28 cellular contexts compared by ENCODE assay signal in the genomic region with DNA sequence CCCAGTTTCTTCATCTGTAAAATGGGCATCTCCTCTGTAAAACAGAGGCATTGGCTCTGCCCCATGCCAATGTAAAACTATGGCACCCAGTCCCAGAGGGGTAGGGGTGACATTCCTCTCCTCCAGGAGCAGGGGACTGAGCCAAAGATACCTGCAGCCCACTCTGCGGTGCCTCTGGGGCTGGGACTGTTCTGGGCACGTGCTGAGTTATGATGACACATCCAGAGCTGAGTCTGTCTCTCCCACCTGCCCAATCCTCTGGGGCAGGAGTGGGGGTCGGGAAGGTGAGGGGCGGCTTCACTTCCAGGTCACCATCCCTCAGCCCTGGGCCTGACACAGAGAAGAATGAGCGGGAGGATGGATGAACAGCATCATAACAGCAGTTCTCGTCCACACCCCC.
"Had no signal": no experiment of that assay in that cellular context is flagged by ENCODE, and none has a peak within 500 bp of the region (broad histone marks: within the 10 kb centered on the region; RNA-seq: fewer than 3 reads in every experiment).

No MANE protein-coding gene starts in this region.

- H2AFZ ChIP-seq: neural progenitor cell had no signal

- ATAC-seq: left colon; left lung; lower lobe of right lung; natural killer cell; pancreas; right cardiac atrium; stimulated activated effector memory CD8-positive, alpha-beta T cell treated with anti-CD3 and anti-CD28 coated beads, Interleukin-12 subunit alpha, Interleukin-12 subunit beta, amount 100 ng/mL, for 72 hours; upper lobe of right lung had no signal

- FAIRE-seq: islet of Langerhans, kidney, pancreas, small intestine, urothelium cell line had no signal

- H3K36me3 ChIP-seq: left lung, lower lobe of right lung, neural progenitor cell, pancreas, prostate gland, sigmoid colon, spleen, suprapubic skin, thoracic aorta, tibial artery, upper lobe of right lung had no signal

- H3K4me1 ChIP-seq: left lung, lower lobe of right lung, pancreas, prostate gland, sigmoid colon, suprapubic skin, tibial artery, upper lobe of right lung had no signal

- H3K4me2 ChIP-seq: neural progenitor cell had no signal

- H3K9ac ChIP-seq: neural progenitor cell had no signal

- DNase-seq: hypothalamus; immature natural killer cell; kidney; left colon; left lung; lower lobe of right lung; mammary epithelial cell; mesendoderm; naive B cell; natural killer cell; nephron progenitor cell; pancreas; retina; right cardiac atrium; small intestine; spleen; stimulated activated CD4-positive, alpha-beta T cell treated with anti-CD3 and anti-CD28 coated beads, Interleukin-4, amount 100 ng/mL, for 24 hours; stimulated activated naive CD4-positive, alpha-beta T cell; tibial artery; upper lobe of right lung had no signal

- H3K4me3 ChIP-seq: left lung, lower lobe of right lung, neural progenitor cell, pancreas, prostate gland, sigmoid colon, spleen, suprapubic skin, thoracic aorta, tibial artery, upper lobe of right lung had no signal

- H3K27me3 ChIP-seq: left lung, neural progenitor cell, pancreas, sigmoid colon, spleen, suprapubic skin, upper lobe of right lung had no signal

- H3K27ac ChIP-seq: left lung, lower lobe of right lung, neural progenitor cell, pancreas, prostate gland, sigmoid colon, spleen, suprapubic skin, thoracic aorta, tibial artery, upper lobe of right lung had no signal

- H3K9me3 ChIP-seq: left lung, lower lobe of right lung, pancreas, prostate gland, sigmoid colon, spleen, suprapubic skin, thoracic aorta, tibial artery, upper lobe of right lung had no signal
